ENCODE assay signal across 20 cellular contexts in the genomic region with DNA sequence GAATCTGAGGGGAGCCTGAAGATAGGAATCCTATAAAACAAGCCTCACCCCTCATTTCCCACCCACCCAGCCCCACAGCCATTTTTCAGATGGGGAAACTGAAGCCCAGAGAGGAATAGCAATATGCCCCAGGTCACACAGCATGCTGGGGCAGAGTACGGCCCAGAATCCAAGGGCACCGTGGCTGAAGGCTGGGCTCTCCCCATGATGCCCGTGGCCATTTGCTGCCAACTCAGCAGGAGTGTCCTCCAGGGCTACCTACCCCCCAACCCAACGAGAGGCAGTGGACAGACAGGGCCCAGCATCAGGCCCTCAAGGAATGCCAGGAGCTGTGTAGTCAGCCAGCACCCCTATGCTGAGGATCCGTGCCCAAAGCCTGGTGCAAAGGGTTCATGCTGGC. TPM values are rescaled to one million over a fixed set of nuclear protein-coding genes. Genes with fewer than 3 reads are reported as not detected.
A peak's percentile ranks its signal among the peaks of the same experiment; 100 is the strongest.
DNase-seq lines count a peak whose midpoint lies in the region; ATAC-seq and TF ChIP-seq lines count a peak whose summit lies in the region.
"Had no signal": no experiment of that assay in that cellular context is flagged by ENCODE, and none has a peak within 500 bp of the region (broad histone marks: within the 10 kb centered on the region; RNA-seq: fewer than 3 reads in every experiment).

No MANE protein-coding gene starts in this region.

- DNase-seq in KBM-7 (no peak), SKM-1 (lab: John Stamatoyannopoulos, UW; ENCODE audit: unreplicated experiment) (no peak)
- DNase-seq: CD4-positive, alpha-beta T cell; COR-L47; DMS79; KG1; NCI-H1092; NCI-H1436; NCI-H187 treated with DMSO at 0.1 percent for 48 hours; NCI-H2107; NCI-H748 treated with DMSO at 0.1 percent for 48 hours; NK-92 treated with Interleukin-12 subunit alpha and Interleukin-12 subunit beta, amount 100 ng/mL, for 24 hours had no signal

- no peak overlapping the region for H3K4me3 Mint-ChIP-seq in nephron
- H3K4me3 Mint-ChIP-seq: CD4-positive, alpha-beta T cell had no signal

- peaks cover 12% of the 10 kb centered on the region for H3K36me3 Mint-ChIP-seq in nephron (ENCODE audit: low read depth)

- H3K27ac ChIP-seq in angular gyrus (ENCODE audit: low read depth, low read length), result peak overlapping the region; percentile 94
- peak overlapping the region; percentile 90 for H3K27ac ChIP-seq in cingulate gyrus (ENCODE audit: low read depth, low read length)
- H3K27ac ChIP-seq in temporal lobe (ENCODE audit: low read depth, low read length), result peak overlapping the region; percentile 92
- H3K27ac ChIP-seq: BLaER1, SJSA1 had no signal

- H3K4me1 Mint-ChIP-seq in nephron, result peaks cover 55% of the 10 kb centered on the region

- no peak for TF ChIP-seq CTCF in nephron (IDR thresholded peaks at IDR 0.05; ENCODE audit: unreplicated experiment in 3 of 3)

- no peak for ATAC-seq in HG03521 (IDR thresholded peaks at IDR 0.05; ENCODE audit: unreplicated experiment)
- ATAC-seq: Panc1 had no signal

- in situ Hi-C loops in KBM-7 (cut with MboI; ENCODE audit: low pct_unique_long_range_greater_than_20kb, low sequenced_read_pairs), result no loop called here

- peak overlapping the region in 2 of 3 experiments; percentile 91 to 93 for H3K27ac Mint-ChIP-seq in nephron
- H3K27ac Mint-ChIP-seq: CD4-positive, alpha-beta T cell had no signal

- H3K9me3 Mint-ChIP-seq in nephron, result no peaks in the 10 kb centered on the region
- H3K9me3 Mint-ChIP-seq: CD4-positive, alpha-beta T cell had no signal

- H3K27me3 Mint-ChIP-seq in nephron (ENCODE audit: low read depth), result no peaks in the 10 kb centered on the region
- H3K27me3 Mint-ChIP-seq: CD4-positive, alpha-beta T cell had no signal

RNA-seq across cellular contexts. Expression of a gene that starts 8.5 kb away (rescaled TPM):
- 10.3 TPM for total RNA-seq in temporal lobe
- total RNA-seq: CD4-positive, alpha-beta T cell had no signal

RNA-seq across cellular contexts. Expression of a gene that starts 50.7 kb away (rescaled TPM):
- 32.0 TPM for total RNA-seq in temporal lobe
